ENCODE assay signal across 9 cellular contexts in genomic region chr17:53640808-53641207, GRCh38.
"Had no signal": no experiment of that assay in that cellular context is flagged by ENCODE, and none has a peak within 500 bp of the region (broad histone marks: within the 10 kb centered on the region; RNA-seq: fewer than 3 reads in every experiment).

No MANE protein-coding gene starts in this region.

- H3K4me1 ChIP-seq: HAP-1 had no signal

- H3K4me3 ChIP-seq: HAP-1, K562 had no signal

- ATAC-seq: HCT116, K562 had no signal

- H3K4me1 Mint-ChIP-seq: IgD-negative memory B cell had no signal

- H3K9me3 ChIP-seq: HAP-1 had no signal

- H3K36me3 ChIP-seq: HAP-1 had no signal

- H3K36me3 Mint-ChIP-seq: IgD-negative memory B cell had no signal

- DNase-seq: GOT3, H7, Kasumi-1, KG1 had no signal

- H3K27ac Mint-ChIP-seq: IgD-negative memory B cell had no signal

- H3K27me3 Mint-ChIP-seq: IgD-negative memory B cell had no signal

- FAIRE-seq: HTR-8/SVneo, K562 had no signal
